19 cellular contexts compared by ENCODE assay signal in genomic region chrX:10197597-10198210, GRCh38. TPM values are rescaled to one million over a fixed set of nuclear protein-coding genes. Genes with fewer than 3 reads are reported as not detected.
A peak's percentile ranks its signal among the peaks of the same experiment; 100 is the strongest.
DNase-seq lines count a peak whose midpoint lies in the region; ATAC-seq and TF ChIP-seq lines count a peak whose summit lies in the region.
"Had no signal": no experiment of that assay in that cellular context is flagged by ENCODE, and none has a peak within 500 bp of the region (broad histone marks: within the 10 kb centered on the region; RNA-seq: fewer than 3 reads in every experiment).

No MANE protein-coding gene starts in this region.

- TF ChIP-seq CTCF in left ventricle myocardium inferior (IDR thresholded peaks at IDR 0.05; ENCODE audit: borderline replicate concordance) = no peak

- no peaks in the 10 kb centered on the region for H3K27me3 ChIP-seq in left ventricle myocardium inferior (ENCODE audit: low read depth)
- H3K27me3 ChIP-seq: foreskin keratinocyte had no signal

- no peaks in the 10 kb centered on the region for H3K36me3 ChIP-seq in left ventricle myocardium inferior

- peak overlapping the region; percentile 72 for H3K27ac ChIP-seq in left ventricle myocardium inferior (replicated peaks)
- H3K27ac ChIP-seq: foreskin keratinocyte, GM23248, HL-60 had no signal

- peak; percentile 94 for ATAC-seq in Right ventricle myocardium inferior
- no peak for ATAC-seq in GM18511 (IDR thresholded peaks at IDR 0.05; ENCODE audit: unreplicated experiment)
- ATAC-seq: activated CD8-positive, alpha-beta T cell treated with anti-CD3 and anti-CD28 coated beads, Interleukin-2, amount 10 ng/mL, durations not matched to agents 7 days and 5 days; foreskin keratinocyte; T-cell had no signal

- peaks cover 7% of the 10 kb centered on the region for H3K4me1 ChIP-seq in left ventricle myocardium inferior
- H3K4me1 ChIP-seq: foreskin keratinocyte had no signal

- H3K4me3 ChIP-seq in left ventricle myocardium inferior = no peak overlapping the region
- H3K4me3 ChIP-seq: GM23248 had no signal

- H3K9me3 ChIP-seq in left ventricle myocardium inferior (replicated peaks) = no peaks in the 10 kb centered on the region

- intact Hi-C loops in Right ventricle myocardium inferior (cut with DNase I) = no loop called here
- intact Hi-C loops in cardiac septum (cut with DNase I) = no loop called here
- intact Hi-C loops in left ventricle myocardium inferior (cut with micrococcal nuclease) = loop anchor here (10.0 kb wide), 2 partner anchors 437 to 907 kb away; no protein-coding TSS in a partner anchor

- DNase-seq in Right ventricle myocardium inferior (ENCODE audit: missing footprints) (no peak), cardiac septum (ENCODE audit: low spot score) (no peak), amniotic epithelial cell (ENCODE audit: low read depth) (peak; percentile 76), left ventricle myocardium inferior (no peak), pons (ENCODE audit: low spot score) (no peak), kidney glomerular epithelial cell (lab: John Stamatoyannopoulos, UW) (no peak)
- no peak for DNase-seq in activated T-cell treated with anti-CD3 and anti-CD28 coated beads, Interleukin-2, amount 50 U/mL, for 48 hours
- DNase-seq: activated CD8-positive, alpha-beta T cell treated with anti-CD3 and anti-CD28 coated beads, Interleukin-2, amount 10 ng/mL, durations not matched to agents 7 days and 5 days; CD8-positive, alpha-beta memory T cell; GM23248; KBM-7; NCI-H1105; nephron progenitor cell; RPMI8226; T-cell had no signal

RNA-seq across cellular contexts. Expression of gene CLCN4, which starts 40.9 kb away (rescaled TPM):
- 26.7 TPM for total RNA-seq in Right ventricle myocardium inferior
- 23.4 TPM for total RNA-seq in cardiac septum
- total RNA-seq in left ventricle myocardium inferior = 36.1 TPM
- total RNA-seq: activated CD8-positive, alpha-beta T cell treated with anti-CD3 and anti-CD28 coated beads, Interleukin-2, amount 10 ng/mL, durations not matched to agents 7 days and 5 days; activated T-helper 1 cell treated with anti-CD3 and anti-CD28 coated beads, Interleukin-12 subunit alpha, Interleukin-12 subunit beta, Interleukin-2, Interleukin-4 antibody, amounts not matched to agents 30 ng/mL and 10 ng/mL and 1 ng/mL, durations not matched to agents 14 hours and 24 hours and 36 hours had no signal
